In genomic region chr18:2901405-2901989, GRCh38 we compare ENCODE assay signal across 16 cellular contexts. TPM values are rescaled to one million over a fixed set of nuclear protein-coding genes. Genes with fewer than 3 reads are reported as not detected.
DNase-seq lines count a peak whose midpoint lies in the region; ATAC-seq, FAIRE-seq and TF ChIP-seq lines count a peak whose summit lies in the region.
"Had no signal": no experiment of that assay in that cellular context is flagged by ENCODE, and none has a peak within 500 bp of the region (broad histone marks: within the 10 kb centered on the region; RNA-seq: fewer than 3 reads in every experiment).

No MANE protein-coding gene starts in this region.

- CTCF ChIA-PET in PC-9 (lab: Charles Lee), result no interaction called here

- H3K79me2 ChIP-seq in PC-9 (ENCODE audit: low read depth), result no peaks in the 10 kb centered on the region

- ATAC-seq in right cardiac atrium (peak; percentile 6 to 36), GM21447 (IDR thresholded peaks at IDR 0.05; ENCODE audit: unreplicated experiment) (no peak)
- ATAC-seq: activated T-cell treated with anti-CD3 and anti-CD28 coated beads, Interleukin-2, amount 50 U/mL, for 72 hours had no signal

- H3K4me1 Mint-ChIP-seq in HFFc6 (ENCODE audit: low read depth), result peaks cover 16% of the 10 kb centered on the region

- no peaks in the 10 kb centered on the region for H3K9me3 ChIP-seq in right cardiac atrium (ENCODE audit: control insufficient read depth, low read length)
- no peaks in the 10 kb centered on the region for H3K9me3 ChIP-seq in PC-9 (ENCODE audit: insufficient read depth, low read depth)
- no peaks in the 10 kb centered on the region for H3K9me3 ChIP-seq in effector memory CD4-positive, alpha-beta T cell (ENCODE audit: control insufficient read depth, low read length)

- no peaks in the 10 kb centered on the region for H3K36me3 Mint-ChIP-seq in HFFc6 (ENCODE audit: low read depth)

- no peak overlapping the region for H3K27ac Mint-ChIP-seq in HFFc6
- H3K27ac Mint-ChIP-seq: activated T-cell treated with anti-CD3 and anti-CD28 coated beads, Interleukin-2, amount 50 U/mL, for 72 hours had no signal

- H3K4me1 ChIP-seq in right cardiac atrium (ENCODE audit: control insufficient read depth, insufficient read depth, low read length) (no peaks in the 10 kb centered on the region), PC-9 (replicated peaks; ENCODE audit: insufficient read depth) (no peaks in the 10 kb centered on the region)
- H3K4me1 ChIP-seq in effector memory CD4-positive, alpha-beta T cell (ENCODE audit: control insufficient read depth, insufficient read depth, low read length, poor library complexity, severe bottlenecking), result peaks cover 5% of the 10 kb centered on the region

- no peak for TF ChIP-seq POLR2A in erythroblast (IDR thresholded peaks at IDR 0.05; ENCODE audit: low read length)

- no peaks in the 10 kb centered on the region for H3F3A ChIP-seq in PC-9 (ENCODE audit: insufficient read depth, low read depth)

- no peak overlapping the region for H2AFZ ChIP-seq in PC-9

- H4K20me1 ChIP-seq in PC-9 (ENCODE audit: insufficient read depth), result no peaks in the 10 kb centered on the region

- no peak overlapping the region for H3K4me3 Mint-ChIP-seq in HFFc6
- H3K4me3 Mint-ChIP-seq: activated T-cell treated with anti-CD3 and anti-CD28 coated beads, Interleukin-2, amount 50 U/mL, for 72 hours had no signal

- POLR2A ChIA-PET in PC-9 (lab: Charles Lee; ENCODE audit: unreplicated experiment), result no interaction called here

- TF ChIP-seq CTCF in HFFc6 (IDR thresholded peaks at IDR 0.05) (no peak), PC-9 (conservative IDR thresholded peaks at IDR 0.05) (no peak)

- no peaks in the 10 kb centered on the region for H3K9me2 ChIP-seq in PC-9 (ENCODE audit: insufficient read depth)

- H3K27me3 ChIP-seq in right cardiac atrium (ENCODE audit: control insufficient read depth, insufficient read depth), result no peaks in the 10 kb centered on the region
- H3K27me3 ChIP-seq in PC-9 (ENCODE audit: insufficient read depth, low read depth), result peaks cover 12% of the 10 kb centered on the region; the same call in 1 of the 2 replicates
- no peaks in the 10 kb centered on the region for H3K27me3 ChIP-seq in effector memory CD4-positive, alpha-beta T cell (replicated peaks; ENCODE audit: control insufficient read depth, insufficient read depth, low read length, poor library complexity, severe bottlenecking)

- BruUV-seq in PC-9 (replicated peaks; lab: Mats Ljungman, UMichigan), result no TSS peak

- H3K27me3 Mint-ChIP-seq in HFFc6 (ENCODE audit: insufficient read depth), result peaks cover 5% of the 10 kb centered on the region

- H3K4me3 ChIP-seq in right cardiac atrium (ENCODE audit: low read length) (no peak overlapping the region), PC-9 (no peak overlapping the region)
- H3K4me3 ChIP-seq in effector memory CD4-positive, alpha-beta T cell (ENCODE audit: insufficient read depth, low read depth, low read length, poor library complexity, severe bottlenecking), result no peak overlapping the region
- H3K4me3 ChIP-seq: dorsolateral prefrontal cortex had no signal

- FAIRE-seq in urothelium cell line (lab: Jason Lieb, UNC), result peak; percentile 59
- FAIRE-seq: H1, keratinocyte had no signal

- H3K27ac ChIP-seq in right cardiac atrium (ENCODE audit: low read length) (no peak overlapping the region), PC-9 (no peak overlapping the region)
- no peak overlapping the region for H3K27ac ChIP-seq in effector memory CD4-positive, alpha-beta T cell (ENCODE audit: insufficient read depth, low read length, poor library complexity, severe bottlenecking)

- no peak overlapping the region for H3K4me2 ChIP-seq in PC-9

- DNase-seq in HFFc6, result peak; percentile 34
- peak; percentile 32 to 39 for DNase-seq in erythroblast (lab: John Stamatoyannopoulos, UW)
- DNase-seq in right cardiac atrium, result peak in 2 of 3 donors; percentile 46 to 81
- no peak for DNase-seq in urothelium cell line (ENCODE audit: low spot score)
- DNase-seq in PC-9, result no peak
- DNase-seq in effector memory CD4-positive, alpha-beta T cell, result no peak
- DNase-seq: activated CD4-positive, alpha-beta T cell treated with anti-CD3 and anti-CD28 coated beads, Interleukin-2, amount 50 U/mL, for 1 hour; activated T-cell treated with anti-CD3 and anti-CD28 coated beads, Interleukin-2, amount 50 U/mL, for 72 hours; Calu3; dorsolateral prefrontal cortex; NCI-H1092; NCI-H2171; SHP77 treated with DMSO at 0.1 percent for 48 hours had no signal

- WGBS in right cardiac atrium, result 48% methylated on average over 14 of the region's 14 CpGs

- H3K36me3 ChIP-seq in PC-9 (ENCODE audit: low read depth), result no peaks in the 10 kb centered on the region
- H3K36me3 ChIP-seq in effector memory CD4-positive, alpha-beta T cell (ENCODE audit: control insufficient read depth, insufficient read depth, low read length), result no peaks in the 10 kb centered on the region

- intact Hi-C loops in right cardiac atrium (cut with DNase I) (loop anchor here in 1 of 4 donors (10.0 kb wide), 1 partner anchor 97 kb away; no protein-coding TSS in a partner anchor), PC-9 (cut with micrococcal nuclease; ENCODE audit: unreplicated experiment) (no loop called here)

- H3K9me3 Mint-ChIP-seq in HFFc6, result no peaks in the 10 kb centered on the region
- H3K9me3 Mint-ChIP-seq: activated T-cell treated with anti-CD3 and anti-CD28 coated beads, Interleukin-2, amount 50 U/mL, for 72 hours had no signal

RNA-seq across cellular contexts. Expression of gene EMILIN2, which starts 54.7 kb away (rescaled TPM):
- 10 to 100 TPM in 1 of 6 experiments, 1 to 10 TPM in 5; 5.9 to 10.6 (median 8.2) TPM for total RNA-seq in HFFc6 (2021; fragmentation: NEBNext Ultra II Directional; extraction: Animal tissue kit (Norgen Biotek cat#: 25700))
- total RNA-seq in right cardiac atrium (1 to 10 TPM; 6.4 to 8.4 (median 7.3) TPM), PC-9 (2021) (0.07 TPM in 1 of 2 replicates, not detected in the other)
- polyA plus RNA-seq in right cardiac atrium, result 3.8 TPM

Comparison
In these comparisons a context has a peak if more than half of its experiments do, and no peak if none do; other contexts are left out.
1. DNase-seq: peak in HFFc6 (single experiment), erythroblast (2 of 2) and right cardiac atrium (2 of 3); none in urothelium cell line (single experiment), PC-9 (0 of 2) and effector memory CD4-positive, alpha-beta T cell (0 of 3).